In genomic region chr3:43852066-43852465, GRCh38 we compare ENCODE assay signal across 24 cellular contexts.
DNase-seq lines count a peak whose midpoint lies in the region; ATAC-seq, FAIRE-seq and TF ChIP-seq lines count a peak whose summit lies in the region.
"Had no signal": no experiment of that assay in that cellular context is flagged by ENCODE, and none has a peak within 500 bp of the region (broad histone marks: within the 10 kb centered on the region; RNA-seq: fewer than 3 reads in every experiment).

No MANE protein-coding gene starts in this region.

- peaks cover 11% of the 10 kb centered on the region; the same call in 1 of the 3 replicates for H3K9me3 Mint-ChIP-seq in GM23338
- H3K9me3 Mint-ChIP-seq: activated CD4-positive, alpha-beta T cell treated with anti-CD3 and anti-CD28 coated beads, Interleukin-2, amount 10 ng/mL, durations not matched to agents 7 days and 5 days; neural crest cell had no signal

- POLR2A ChIA-PET in A549 (lab: Yijun Ruan, JAX): interaction anchor here (0.7 to 1.7 kb wide), 8 partner anchors 14 to 230 kb away, joined by 3 to 10 read pairs (median 3); partner anchors contain the start of gene ANO10

- CTCF ChIA-PET in A549 (lab: Yijun Ruan, JAX): interaction anchor here (0.9 to 1.4 kb wide), 3 partner anchors 18 to 81 kb away, joined by 3 to 4 read pairs (median 3); no protein-coding TSS in a partner anchor

- intact Hi-C loops in ascending aorta (cut with DNase I): loop anchor here (5.0 to 10.0 kb wide), 2 partner anchors 80 to 307 kb away; no protein-coding TSS in a partner anchor

- no peaks in the 10 kb centered on the region for H3F3A ChIP-seq in GM23338 (replicated peaks; ENCODE audit: low read depth)

- H3K4me1 ChIP-seq in A549: peaks cover 46% of the 10 kb centered on the region
- no peaks in the 10 kb centered on the region for H3K4me1 ChIP-seq in GM23338 (ENCODE audit: insufficient read depth)
- H3K4me1 ChIP-seq in ascending aorta: peaks cover 0 to 6% of the 10 kb centered on the region in 2 donors

- H3K9me3 ChIP-seq in A549 (peaks cover 9% of the 10 kb centered on the region; the same call in 1 of the 3 replicates), MG63 (no peaks in the 10 kb centered on the region), ascending aorta (peaks cover 0 to 9% of the 10 kb centered on the region in 2 donors)

- no peaks in the 10 kb centered on the region for H3K9me2 ChIP-seq in GM23338 (ENCODE audit: insufficient read depth)

- no peak overlapping the region for H3K4me3 Mint-ChIP-seq in GM23338
- H3K4me3 Mint-ChIP-seq: activated CD4-positive, alpha-beta T cell treated with anti-CD3 and anti-CD28 coated beads, Interleukin-2, amount 10 ng/mL, durations not matched to agents 7 days and 5 days; effector memory CD8-positive, alpha-beta T cell; neural crest cell had no signal

- H3K4me1 Mint-ChIP-seq in GM23338: peaks cover 14% of the 10 kb centered on the region
- H3K4me1 Mint-ChIP-seq: activated CD4-positive, alpha-beta T cell treated with anti-CD3 and anti-CD28 coated beads, Interleukin-2, amount 10 ng/mL, durations not matched to agents 7 days and 5 days had no signal

- FAIRE-seq in A549 (lab: Jason Lieb, UNC) (peak; percentile 51), GM19239 (lab: Jason Lieb, UNC) (no peak)
- FAIRE-seq: A204.1 had no signal

- TF ChIP-seq CTCF in A549 (IDR thresholded peaks at IDR 0.05): no peak
- TF ChIP-seq CTCF in GM23338 (conservative IDR thresholded peaks at IDR 0.05; ENCODE audit: low read depth in 2 of 2): no peak
- TF ChIP-seq CTCF in foreskin fibroblast (IDR thresholded peaks at IDR 0.05; ENCODE audit: low read depth, low read length): no peak
- no peak for TF ChIP-seq CTCF in ascending aorta (IDR thresholded peaks at IDR 0.05)

- peak overlapping the region; percentile 78 for H3K4me2 ChIP-seq in A549
- H3K4me2 ChIP-seq in GM23338: no peak overlapping the region

- no peaks in the 10 kb centered on the region for H3K36me3 Mint-ChIP-seq in GM23338 (ENCODE audit: low read depth)

- H3K4me3 ChIP-seq in A549: no peak overlapping the region
- H3K4me3 ChIP-seq in GM23338: no peak overlapping the region
- no peak overlapping the region for H3K4me3 ChIP-seq in foreskin fibroblast (ENCODE audit: low read depth in 1 of 2, low read length in 2 of 2)
- H3K4me3 ChIP-seq in MG63: no peak overlapping the region
- no peak overlapping the region for H3K4me3 ChIP-seq in ascending aorta

- TF ChIP-seq POLR2A in A549 (IDR thresholded peaks at IDR 0.05; ENCODE audit: low read length): no peak

- peak in 1 of 2 experiments; percentile 15; a peak in 1 of 5 replicates for TF ChIP-seq RAD21 in A549 (conservative IDR thresholded peaks at IDR 0.05 in 1 of 2, IDR thresholded peaks at IDR 0.05 in 1 of 2)

- DNase-seq in A549 (ENCODE audit: low read depth in 1 of 2, low spot score in 1 of 2) (peak in 1 of 2 experiments; percentile 79), GM23338 (ENCODE audit: low spot score) (no peak), amniotic epithelial cell (ENCODE audit: low read depth) (peak; percentile 5), foreskin fibroblast (peak; percentile 64 to 92), GM19239 (ENCODE audit: insufficient read length, low spot score) (no peak), MG63 (no peak), ascending aorta (ENCODE audit: low spot score in 2 of 2) (no peak)
- DNase-seq: activated CD4-positive, alpha-beta T cell treated with anti-CD3 and anti-CD28 coated beads, Interleukin-2, amount 10 ng/mL, durations not matched to agents 7 days and 5 days; activated CD8-positive, alpha-beta memory T cell treated with anti-CD3 and anti-CD28 coated beads, Interleukin-2, amount 50 U/mL, for 4 hours; activated gamma-delta T cell; amygdala; effector memory CD8-positive, alpha-beta T cell; Kasumi-1; left cardiac atrium; NCI-H1092 treated with DMSO at 0.1 percent for 48 hours; NCI-H2107; NCI-H524 treated with DMSO at 0.1 percent for 48 hours; Right ventricle myocardium superior; stimulated activated CD4-positive, alpha-beta T cell treated with anti-CD3 and anti-CD28 coated beads, Interleukin-12 subunit alpha, Interleukin-12 subunit beta, amount 100 ng/mL, for 4 hours; stimulated activated CD8-positive, alpha-beta memory T cell treated with anti-CD3 and anti-CD28 coated beads, Interleukin-4, amount 100 ng/mL, for 48 hours; T-helper 1 cell had no signal

- H3K27me3 ChIP-seq in GM23338 (ENCODE audit: insufficient read depth) (no peaks in the 10 kb centered on the region), MG63 (no peaks in the 10 kb centered on the region), ascending aorta (no peaks in the 10 kb centered on the region)

- H3K27me3 Mint-ChIP-seq in GM23338 (ENCODE audit: insufficient read depth, low read depth, poor library complexity): peaks cover 11% of the 10 kb centered on the region

- H3K36me3 ChIP-seq in GM23338 (ENCODE audit: insufficient read depth) (no peaks in the 10 kb centered on the region), MG63 (no peaks in the 10 kb centered on the region), ascending aorta (no peaks in the 10 kb centered on the region)

- 0 out of 5 replicates have a peak, but pooled peaks of 1 of the 2 experiments have one; percentile 21 for TF ChIP-seq EP300 in A549 (IDR thresholded peaks at IDR 0.05)

- ATAC-seq in A549 (peak; percentile 81 to 87; a peak in 5 of 6 replicates), GM23338 (no peak), GM19395 (IDR thresholded peaks at IDR 0.05; ENCODE audit: unreplicated experiment) (no peak)
- ATAC-seq: effector memory CD8-positive, alpha-beta T cell; left cardiac atrium had no signal

- H2AFZ ChIP-seq in GM23338: peak overlapping the region; percentile 60; the same call in 1 of the 2 replicates

- H3K79me2 ChIP-seq in GM23338 (replicated peaks; ENCODE audit: insufficient read depth): no peaks in the 10 kb centered on the region

- H3K27ac Mint-ChIP-seq in GM23338: no peak overlapping the region
- H3K27ac Mint-ChIP-seq: activated CD4-positive, alpha-beta T cell treated with anti-CD3 and anti-CD28 coated beads, Interleukin-2, amount 10 ng/mL, durations not matched to agents 7 days and 5 days; effector memory CD8-positive, alpha-beta T cell had no signal

- peak overlapping the region; percentile 83 to 95 for H3K27ac ChIP-seq in A549
- no peak overlapping the region for H3K27ac ChIP-seq in GM23338 (ENCODE audit: low read depth)
- H3K27ac ChIP-seq in ascending aorta: no peak overlapping the region

- WGBS in A549 (ENCODE audit: missing lambda C conversion rate): 0% methylated on average over 1 of the region's 1 CpG

- no peaks in the 10 kb centered on the region for H4K20me1 ChIP-seq in GM23338 (replicated peaks; ENCODE audit: insufficient read depth)

TF ChIP-seq in A549, 52 proteins besides CTCF, POLR2A, EP300 and RAD21:
- TF ChIP-seq GATA3 (IDR thresholded peaks at IDR 0.05; ENCODE audit: borderline replicate concordance) (peak; percentile 63; the same call in 1 of the 2 replicates), CEBPB (IDR thresholded peaks at IDR 0.05) (0 out of 4 replicates have a peak, but pooled peaks of 1 of the 2 experiments have one; percentile 17), PHF8 (IDR thresholded peaks at IDR 0.05; ENCODE audit: borderline replicate concordance, low read depth) (no peak), FOSL2 (IDR thresholded peaks at IDR 0.05) (no peak), FOSL2 (CRISPR knock-in tag; IDR thresholded peaks at IDR 0.05) (peak; percentile 71), MAX (IDR thresholded peaks at IDR 0.05) (peak; percentile 19; the same call in 1 of the 2 replicates), USF2 (IDR thresholded peaks at IDR 0.05) (no peak), JUN (IDR thresholded peaks at IDR 0.05) (peak in 1 of 2 experiments; percentile 28; a peak in 1 of 5 replicates)

TF ChIP-seq in GM23338, 12 proteins besides CTCF, POLR2A, EP300 and RAD21:
- TF ChIP-seq EZH2 (IDR thresholded peaks at IDR 0.05; ENCODE audit: low read depth, unreplicated experiment): no peak
- TF ChIP-seq REST (IDR thresholded peaks at IDR 0.05; ENCODE audit: unreplicated experiment): no peak

Comparison
In these comparisons a context has a peak if more than half of its experiments do, and no peak if none do; other contexts are left out.
1. ATAC-seq: peak in A549 (2 of 2); none in GM23338 (single experiment) and GM19395 (single experiment).
2. DNase-seq: peak in amniotic epithelial cell (single experiment) and foreskin fibroblast (2 of 2); none in GM23338 (single experiment), GM19239 (single experiment), MG63 (single experiment) and ascending aorta (0 of 2).
3. H3K27ac ChIP-seq: peak in A549 (2 of 2); none in GM23338 (single experiment) and ascending aorta (0 of 2).